In the genomic region with DNA sequence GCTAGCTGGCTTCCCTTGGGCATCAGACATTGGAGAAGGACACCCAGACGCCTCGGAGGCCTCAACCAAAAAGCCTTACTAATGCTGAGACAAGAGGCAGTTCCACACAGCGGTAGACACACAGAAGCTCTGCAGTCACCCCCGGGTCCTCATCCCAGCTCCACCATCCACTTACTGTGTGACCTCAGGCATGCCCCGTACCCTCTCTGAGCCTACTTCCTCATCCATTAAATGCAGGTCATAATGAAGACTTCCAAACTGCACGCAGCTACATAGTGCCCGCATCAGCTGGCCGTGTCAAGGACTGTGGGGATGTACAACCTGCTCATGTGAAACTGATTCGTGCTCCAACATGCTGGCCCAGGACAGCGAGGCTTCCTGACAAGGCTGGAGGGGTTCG, we compare ENCODE assay signal across 25 cellular contexts.
A peak's percentile ranks its signal among the peaks of the same experiment; 100 is the strongest.
DNase-seq lines count a peak whose midpoint lies in the region; ATAC-seq, FAIRE-seq and TF ChIP-seq lines count a peak whose summit lies in the region.
"Had no signal": no experiment of that assay in that cellular context is flagged by ENCODE, and none has a peak within 500 bp of the region (broad histone marks: within the 10 kb centered on the region; RNA-seq: fewer than 3 reads in every experiment).

No MANE protein-coding gene starts in this region.

- H3K9ac ChIP-seq in K562 (ENCODE audit: insufficient read depth in 1 of 2, low read depth in 2 of 2, low read length in 2 of 2) (no peak overlapping the region), neuronal stem cell (ENCODE audit: low read depth, low read length, poor library complexity) (no peak overlapping the region)

- TF ChIP-seq CTCF in activated CD8-positive, alpha-beta T cell treated with anti-CD3 and anti-CD28 coated beads for 36 hours (IDR thresholded peaks at IDR 0.05): no peak
- no peak for TF ChIP-seq CTCF in CD8-positive, alpha-beta T cell (IDR thresholded peaks at IDR 0.05)
- TF ChIP-seq CTCF in K562 (IDR thresholded peaks at IDR 0.05 in 2 of 3, conservative IDR thresholded peaks at IDR 0.05 in 1 of 3; ENCODE audit: insufficient read depth in 2 of 3, low read depth in 1 of 3, low read length in 3 of 3): no peak

- in situ Hi-C loops in K562 (cut with MboI): no loop called here

- peaks cover 6% of the 10 kb centered on the region for H3K79me1 ChIP-seq in neuronal stem cell (ENCODE audit: low read depth, low read length)

- H3K4ac ChIP-seq in neuronal stem cell (ENCODE audit: low read length): no peak overlapping the region

- H2BK15ac ChIP-seq in neuronal stem cell (ENCODE audit: low read length): no peak overlapping the region

- no peak overlapping the region for H2BK5ac ChIP-seq in neuronal stem cell (ENCODE audit: low read length)

- H3K18ac ChIP-seq in neuronal stem cell (ENCODE audit: low read length): peak overlapping the region; percentile 57

- TF ChIP-seq EP300 in K562 (IDR thresholded peaks at IDR 0.05; ENCODE audit: low read length): no peak

- H3K4me1 Mint-ChIP-seq in activated CD8-positive, alpha-beta T cell treated with anti-CD3 and anti-CD28 coated beads, Interleukin-2, amount 10 ng/mL, durations not matched to agents 7 days and 5 days (ENCODE audit: low read depth): no peaks in the 10 kb centered on the region
- peaks cover 3% of the 10 kb centered on the region for H3K4me1 Mint-ChIP-seq in activated CD8-positive, alpha-beta T cell treated with anti-CD3 and anti-CD28 coated beads for 36 hours (ENCODE audit: low read depth)
- H3K4me1 Mint-ChIP-seq in CD8-positive, alpha-beta T cell (ENCODE audit: low read depth): peaks cover 3% of the 10 kb centered on the region
- no peaks in the 10 kb centered on the region for H3K4me1 Mint-ChIP-seq in activated naive CD8-positive, alpha-beta T cell treated with anti-CD3 and anti-CD28 coated beads for 36 hours

- no peak overlapping the region for H4K8ac ChIP-seq in neuronal stem cell (ENCODE audit: low read depth, low read length)

- H3K27me3 ChIP-seq in CD8-positive, alpha-beta T cell (ENCODE audit: insufficient read depth, low read length): no peaks in the 10 kb centered on the region
- no peaks in the 10 kb centered on the region for H3K27me3 ChIP-seq in K562 (ENCODE audit: control insufficient read depth in 2 of 2, insufficient read depth in 2 of 2, low read length in 2 of 2)
- no peaks in the 10 kb centered on the region for H3K27me3 ChIP-seq in neuronal stem cell (ENCODE audit: control insufficient read depth in 3 of 3, insufficient read depth in 3 of 3, low read depth in 1 of 3, low read length in 3 of 3)
- H3K27me3 ChIP-seq: MG63, SJSA1 had no signal

- WGBS in K562 (ENCODE audit: insufficient coverage, low coverage, missing lambda C conversion rate): 57% methylated on average over 11 of the region's 11 CpGs
- WGBS in neuronal stem cell (ENCODE audit: extremely low coverage in 2 of 2, insufficient read length in 2 of 2, insufficient replicate concordance in 1 of 2), 2 donors: no CpG with 5 or more reads among the region's 11 CpGs

- H3K36me3 ChIP-seq in CD8-positive, alpha-beta T cell (ENCODE audit: insufficient read depth, low read length): peaks cover 13% of the 10 kb centered on the region
- H3K36me3 ChIP-seq in K562 (ENCODE audit: control insufficient read depth, insufficient read depth, low read length): peaks cover 4% of the 10 kb centered on the region; the same call in 2 of the 3 replicates
- H3K36me3 ChIP-seq in neuronal stem cell (replicated peaks in 1 of 2; ENCODE audit: control insufficient read depth in 2 of 2, insufficient read depth in 2 of 2, low read length in 2 of 2): peaks cover 45 to 88% of the 10 kb centered on the region in 2 donors
- H3K36me3 ChIP-seq: MG63 had no signal

- no peak for DNase-seq in activated CD8-positive, alpha-beta T cell treated with anti-CD3 and anti-CD28 coated beads, Interleukin-2, amount 10 ng/mL, durations not matched to agents 7 days and 5 days
- DNase-seq in activated CD8-positive, alpha-beta T cell treated with anti-CD3 and anti-CD28 coated beads for 36 hours: no peak
- no peak for DNase-seq in CD8-positive, alpha-beta T cell
- no peak for DNase-seq in K562 (ENCODE audit: extremely low read depth in 1 of 4, low spot score in 3 of 4)
- no peak for DNase-seq in neuronal stem cell (ENCODE audit: low spot score)
- DNase-seq in NCI-H69 (lab: John Stamatoyannopoulos, UW): no peak
- no peak for DNase-seq in activated naive CD8-positive, alpha-beta T cell treated with anti-CD3 and anti-CD28 coated beads for 36 hours
- DNase-seq: 8988T; ACHN; Caco-2; CD4-positive, alpha-beta T cell; GOT3; KG1; MG63; NCI-H1105 treated with DMSO at 0.1 percent for 48 hours; NCI-H146; NCI-H1930; NCI-H2107; NCI-H526 treated with DMSO at 0.1 percent for 48 hours; Right ventricle myocardium superior; RPMI8226 had no signal

- no peak overlapping the region for H3K4me2 ChIP-seq in K562 (ENCODE audit: insufficient read depth, low read length)
- no peak overlapping the region for H3K4me2 ChIP-seq in neuronal stem cell (ENCODE audit: insufficient read depth, low read length, poor library complexity, severe bottlenecking)

- no peak overlapping the region for H2AK5ac ChIP-seq in neuronal stem cell (ENCODE audit: low read depth, low read length)

- intact Hi-C loops in activated CD8-positive, alpha-beta T cell treated with anti-CD3 and anti-CD28 coated beads for 36 hours (cut with micrococcal nuclease): loop anchor here (10.0 kb wide), 2 partner anchors 76 to 116 kb away; partner anchors contain the start of genes KDM2B and ORAI1
- intact Hi-C loops in CD8-positive, alpha-beta T cell (cut with DNase I, micrococcal nuclease): no loop called here
- intact Hi-C loops in K562 (cut with micrococcal nuclease): no loop called here

- no TSS peak for BruUV-seq in K562 (replicated peaks; lab: Mats Ljungman, UMichigan)

- H3K36me3 Mint-ChIP-seq in activated CD8-positive, alpha-beta T cell treated with anti-CD3 and anti-CD28 coated beads, Interleukin-2, amount 10 ng/mL, durations not matched to agents 7 days and 5 days (ENCODE audit: low read depth): peaks cover 13% of the 10 kb centered on the region
- peaks cover 10% of the 10 kb centered on the region for H3K36me3 Mint-ChIP-seq in activated CD8-positive, alpha-beta T cell treated with anti-CD3 and anti-CD28 coated beads for 36 hours (ENCODE audit: low read depth)
- H3K36me3 Mint-ChIP-seq in CD8-positive, alpha-beta T cell: peaks cover 72% of the 10 kb centered on the region
- peaks cover 6% of the 10 kb centered on the region for H3K36me3 Mint-ChIP-seq in activated naive CD8-positive, alpha-beta T cell treated with anti-CD3 and anti-CD28 coated beads for 36 hours

- no peak overlapping the region for H3K14ac ChIP-seq in neuronal stem cell (ENCODE audit: low read length)

- no peak overlapping the region for H3K4me3 Mint-ChIP-seq in activated CD8-positive, alpha-beta T cell treated with anti-CD3 and anti-CD28 coated beads, Interleukin-2, amount 10 ng/mL, durations not matched to agents 7 days and 5 days
- H3K4me3 Mint-ChIP-seq in activated CD8-positive, alpha-beta T cell treated with anti-CD3 and anti-CD28 coated beads for 36 hours: no peak overlapping the region
- H3K4me3 Mint-ChIP-seq in CD8-positive, alpha-beta T cell: no peak overlapping the region
- no peak overlapping the region for H3K4me3 Mint-ChIP-seq in activated naive CD8-positive, alpha-beta T cell treated with anti-CD3 and anti-CD28 coated beads for 36 hours
- H3K4me3 Mint-ChIP-seq: CD4-positive, alpha-beta T cell had no signal

- TF ChIP-seq POLR2A in K562 (conservative IDR thresholded peaks at IDR 0.05): no peak

- no peak for ATAC-seq in activated CD8-positive, alpha-beta T cell treated with anti-CD3 and anti-CD28 coated beads, Interleukin-2, amount 10 ng/mL, durations not matched to agents 7 days and 5 days
- ATAC-seq in activated CD8-positive, alpha-beta T cell treated with anti-CD3 and anti-CD28 coated beads for 36 hours: no peak
- no peak for ATAC-seq in CD8-positive, alpha-beta T cell
- ATAC-seq in K562 (no peak), HG03342 (IDR thresholded peaks at IDR 0.05; ENCODE audit: unreplicated experiment) (no peak)
- ATAC-seq: HCT116 had no signal

- CTCF ChIA-PET in activated CD8-positive, alpha-beta T cell treated with anti-CD3 and anti-CD28 coated beads, Interleukin-2, amount 10 ng/mL, durations not matched to agents 7 days and 5 days (lab: Charles Lee): interaction anchor here (0.8 kb wide), 1 partner anchor 10 kb away, joined by 4 read pairs; no protein-coding TSS in a partner anchor
- CTCF ChIA-PET in activated CD8-positive, alpha-beta T cell treated with anti-CD3 and anti-CD28 coated beads for 36 hours (lab: Charles Lee): interaction anchor here (3.1 kb wide), 1 partner anchor 9 kb away, joined by 13 read pairs; no protein-coding TSS in a partner anchor
- CTCF ChIA-PET in CD8-positive, alpha-beta T cell (lab: Charles Lee): interaction anchor here (2.6 kb wide), 1 partner anchor 8 kb away, joined by 12 read pairs; no protein-coding TSS in a partner anchor
- CTCF ChIA-PET in K562 (lab: Yijun Ruan, JAX; ENCODE audit: low intra/inter-chr PET ratio): no interaction called here

- no peaks in the 10 kb centered on the region for H3K9me3 ChIP-seq in CD8-positive, alpha-beta T cell (ENCODE audit: low read length)
- H3K9me3 ChIP-seq in K562 (replicated peaks; ENCODE audit: control insufficient read depth, insufficient read depth, low read depth, low read length): no peaks in the 10 kb centered on the region
- peaks cover 0 to 4% of the 10 kb centered on the region in 2 donors for H3K9me3 ChIP-seq in neuronal stem cell (replicated peaks in 1 of 2; ENCODE audit: control insufficient read depth in 2 of 2, insufficient read depth in 1 of 2, low read depth in 1 of 2, low read length in 2 of 2)
- H3K9me3 ChIP-seq: Caco-2, MG63, SJSA1 had no signal

- H3K27me3 Mint-ChIP-seq in activated CD8-positive, alpha-beta T cell treated with anti-CD3 and anti-CD28 coated beads, Interleukin-2, amount 10 ng/mL, durations not matched to agents 7 days and 5 days (ENCODE audit: low read depth): no peaks in the 10 kb centered on the region
- H3K27me3 Mint-ChIP-seq in activated CD8-positive, alpha-beta T cell treated with anti-CD3 and anti-CD28 coated beads for 36 hours: no peaks in the 10 kb centered on the region
- no peaks in the 10 kb centered on the region for H3K27me3 Mint-ChIP-seq in CD8-positive, alpha-beta T cell (ENCODE audit: low read depth)
- no peaks in the 10 kb centered on the region for H3K27me3 Mint-ChIP-seq in activated naive CD8-positive, alpha-beta T cell treated with anti-CD3 and anti-CD28 coated beads for 36 hours
- H3K27me3 Mint-ChIP-seq: CD4-positive, alpha-beta T cell had no signal

- H3K9me3 Mint-ChIP-seq in activated CD8-positive, alpha-beta T cell treated with anti-CD3 and anti-CD28 coated beads, Interleukin-2, amount 10 ng/mL, durations not matched to agents 7 days and 5 days (ENCODE audit: insufficient read depth): no peaks in the 10 kb centered on the region
- H3K9me3 Mint-ChIP-seq in activated CD8-positive, alpha-beta T cell treated with anti-CD3 and anti-CD28 coated beads for 36 hours: no peaks in the 10 kb centered on the region
- no peaks in the 10 kb centered on the region for H3K9me3 Mint-ChIP-seq in CD8-positive, alpha-beta T cell
- no peaks in the 10 kb centered on the region for H3K9me3 Mint-ChIP-seq in activated naive CD8-positive, alpha-beta T cell treated with anti-CD3 and anti-CD28 coated beads for 36 hours
- H3K9me3 Mint-ChIP-seq: CD4-positive, alpha-beta T cell had no signal

- no peak overlapping the region for H3K27ac ChIP-seq in CD8-positive, alpha-beta T cell (ENCODE audit: low read depth, low read length)
- no peak overlapping the region for H3K27ac ChIP-seq in K562 (ENCODE audit: extremely low read depth, low read depth, low read length)
- no peak overlapping the region for H3K27ac ChIP-seq in neuronal stem cell (replicated peaks; ENCODE audit: low read length)
- H3K27ac ChIP-seq: SJSA1 had no signal

- H2AFZ ChIP-seq in K562 (ENCODE audit: low read depth, low read length) (no peak overlapping the region), neuronal stem cell (ENCODE audit: low read length) (no peak overlapping the region)

- H3K9me1 ChIP-seq in K562 (ENCODE audit: control insufficient read depth, insufficient read depth, low read length): peaks cover 2% of the 10 kb centered on the region

- no peaks in the 10 kb centered on the region for H3K79me2 ChIP-seq in K562 (ENCODE audit: control insufficient read depth, insufficient read depth, low read length)

- H2BK12ac ChIP-seq in neuronal stem cell (ENCODE audit: low read length): no peak overlapping the region

- POLR2A ChIA-PET in activated CD8-positive, alpha-beta T cell treated with anti-CD3 and anti-CD28 coated beads, Interleukin-2, amount 10 ng/mL, durations not matched to agents 7 days and 5 days (lab: Charles Lee): interaction anchor here (0.6 kb wide), 1 partner anchor 70 kb away, joined by 3 read pairs; no protein-coding TSS in a partner anchor
- POLR2A ChIA-PET in activated CD8-positive, alpha-beta T cell treated with anti-CD3 and anti-CD28 coated beads for 36 hours (lab: Charles Lee): no interaction called here
- POLR2A ChIA-PET in CD8-positive, alpha-beta T cell (lab: Charles Lee): interaction anchor here (1.3 kb wide), 1 partner anchor 118 kb away, joined by 3 read pairs; no protein-coding TSS in a partner anchor
- POLR2A ChIA-PET in K562 (lab: Yijun Ruan, JAX): interaction anchor here (0.7 to 1.0 kb wide), 4 partner anchors 9 to 171 kb away, joined by 3 read pairs; no protein-coding TSS in a partner anchor

- no peak for FAIRE-seq in K562 (lab: Jason Lieb, UNC)
- FAIRE-seq: G401.6 had no signal

- H2BK120ac ChIP-seq in neuronal stem cell (ENCODE audit: low read depth, low read length): no peak overlapping the region

- H3K23ac ChIP-seq in neuronal stem cell (ENCODE audit: low read depth, low read length, poor library complexity): peak overlapping the region; percentile 37

- no peak overlapping the region for H3K4me3 ChIP-seq in CD8-positive, alpha-beta T cell (ENCODE audit: low read depth, low read length)
- no peak overlapping the region for H3K4me3 ChIP-seq in K562
- H3K4me3 ChIP-seq in neuronal stem cell (ENCODE audit: low read length in 2 of 2): no peak overlapping the region
- H3K4me3 ChIP-seq: MG63, SJSA1 had no signal

- no peak overlapping the region for H4K91ac ChIP-seq in neuronal stem cell (ENCODE audit: low read depth, low read length, poor library complexity)

- H4K20me1 ChIP-seq in K562 (replicated peaks; ENCODE audit: control insufficient read depth, insufficient read depth, low read length): peaks cover 8% of the 10 kb centered on the region

- H3K27ac Mint-ChIP-seq in activated CD8-positive, alpha-beta T cell treated with anti-CD3 and anti-CD28 coated beads, Interleukin-2, amount 10 ng/mL, durations not matched to agents 7 days and 5 days: peak overlapping the region; percentile 1
- H3K27ac Mint-ChIP-seq in activated CD8-positive, alpha-beta T cell treated with anti-CD3 and anti-CD28 coated beads for 36 hours: no peak overlapping the region
- H3K27ac Mint-ChIP-seq in CD8-positive, alpha-beta T cell: peak overlapping the region; percentile 43
- H3K27ac Mint-ChIP-seq in activated naive CD8-positive, alpha-beta T cell treated with anti-CD3 and anti-CD28 coated beads for 36 hours: no peak overlapping the region
- H3K27ac Mint-ChIP-seq: CD4-positive, alpha-beta T cell had no signal

- TF ChIP-seq RAD21 in K562 (CRISPR knock-in tag; conservative IDR thresholded peaks at IDR 0.05 in 1 of 2, IDR thresholded peaks at IDR 0.05 in 1 of 2): no peak

- H3K4me1 ChIP-seq in CD8-positive, alpha-beta T cell (ENCODE audit: insufficient read depth, low read length): peaks cover 4% of the 10 kb centered on the region
- H3K4me1 ChIP-seq in K562 (replicated peaks in 1 of 2; ENCODE audit: control insufficient read depth in 2 of 2, insufficient read depth in 2 of 2, low read length in 2 of 2) (peaks cover 5 to 6% of the 10 kb centered on the region in 2 experiments), neuronal stem cell (ENCODE audit: control insufficient read depth in 2 of 2, insufficient read depth in 1 of 2, low read depth in 1 of 2, low read length in 2 of 2) (no peaks in the 10 kb centered on the region)
- H3K4me1 ChIP-seq: SJSA1 had no signal

Comparison
In these comparisons a context has a peak if more than half of its experiments do, and no peak if none do; other contexts are left out.
1. H3K27ac Mint-ChIP-seq: peak in activated CD8-positive, alpha-beta T cell treated with anti-CD3 and anti-CD28 coated beads, Interleukin-2, amount 10 ng/mL, durations not matched to agents 7 days and 5 days (single experiment) and CD8-positive, alpha-beta T cell (single experiment); none in activated CD8-positive, alpha-beta T cell treated with anti-CD3 and anti-CD28 coated beads for 36 hours (single experiment) and activated naive CD8-positive, alpha-beta T cell treated with anti-CD3 and anti-CD28 coated beads for 36 hours (single experiment).